Comparison of ENCODE assay signal across 8 cellular contexts in genomic region chr1:40153073-40153770, GRCh38. TPM values are rescaled to one million over a fixed set of nuclear protein-coding genes. Genes with fewer than 3 reads are reported as not detected.
DNase-seq lines count a peak whose midpoint lies in the region; ATAC-seq, FAIRE-seq and TF ChIP-seq lines count a peak whose summit lies in the region.

No MANE protein-coding gene starts in this region.

- WGBS in pancreas, 2 donors: 1 to 4% methylated on average over 2 of the region's 2 CpGs

- intact Hi-C loops in activated naive CD4-positive, alpha-beta T cell treated with anti-CD3 and anti-CD28 coated beads for 36 hours (cut with micrococcal nuclease): loop anchor here (1.0 kb wide), 4 partner anchors 152 to 251 kb away; no protein-coding TSS in a partner anchor
- intact Hi-C loops in pancreas (cut with DNase I): loop anchor here in 1 of 3 donors (5.0 kb wide), 1 partner anchor 184 kb away; no protein-coding TSS in a partner anchor

- DNase-seq in activated naive CD4-positive, alpha-beta T cell treated with anti-CD3 and anti-CD28 coated beads for 36 hours: peak; percentile 51
- no peak for DNase-seq in activated naive CD4-positive, alpha-beta T cell treated with anti-CD3 and anti-CD28 coated beads, Interleukin-2, amount 50 U/mL, for 16 hours
- DNase-seq in HFFc6 (peak; percentile 47), NCI-H2107 (lab: John Stamatoyannopoulos, UW) (peak; percentile 99), WTC11 (ENCODE audit: low spot score) (no peak), fibroblast of the conjunctiva (ENCODE audit: low read depth) (peak; percentile 59), pancreas (no peak)

- peaks cover 2% of the 10 kb centered on the region for H3K27me3 Mint-ChIP-seq in activated naive CD4-positive, alpha-beta T cell treated with anti-CD3 and anti-CD28 coated beads for 36 hours (ENCODE audit: low read depth)
- H3K27me3 Mint-ChIP-seq in HFFc6 (ENCODE audit: insufficient read depth): peaks cover 16% of the 10 kb centered on the region
- H3K27me3 Mint-ChIP-seq in WTC11 (ENCODE audit: low read depth): peaks cover 4% of the 10 kb centered on the region

- POLR2A ChIA-PET in WTC11 (lab: Charles Lee): interaction anchor here (0.6 to 1.2 kb wide), 4 partner anchors 15 to 719 kb away, joined by 3 to 6 read pairs (median 4); no protein-coding TSS in a partner anchor

- CTCF ChIA-PET in activated naive CD4-positive, alpha-beta T cell treated with anti-CD3 and anti-CD28 coated beads for 36 hours (lab: Charles Lee): interaction anchor here (0.6 to 9.4 kb wide), 61 partner anchors 7 to 1259 kb away, joined by 3 to 226 read pairs (median 4); partner anchors contain the start of genes COL9A2, RLF and ZMPSTE24
- CTCF ChIA-PET in WTC11 (lab: Charles Lee): interaction anchor here (0.8 to 6.8 kb wide), 21 partner anchors 9 to 285 kb away, joined by 3 to 84 read pairs (median 5); partner anchors contain the start of genes COL9A2 and RLF

- peaks cover 7% of the 10 kb centered on the region for H3K4me1 Mint-ChIP-seq in activated naive CD4-positive, alpha-beta T cell treated with anti-CD3 and anti-CD28 coated beads for 36 hours (ENCODE audit: low read depth)
- H3K4me1 Mint-ChIP-seq in HFFc6 (ENCODE audit: low read depth): peaks cover 12% of the 10 kb centered on the region
- no peaks in the 10 kb centered on the region for H3K4me1 Mint-ChIP-seq in WTC11

- ATAC-seq in WTC11: peak; percentile 58
- ATAC-seq in pancreas: peak in 3 of 4 donors; percentile 75 to 83 (median 75)
- ATAC-seq in GM18519 (IDR thresholded peaks at IDR 0.05; ENCODE audit: low FRiP score, unreplicated experiment): no peak

- FAIRE-seq in pancreas (lab: Jason Lieb, UNC): peak; percentile 57

- H3K27ac Mint-ChIP-seq in activated naive CD4-positive, alpha-beta T cell treated with anti-CD3 and anti-CD28 coated beads for 36 hours: peak overlapping the region; percentile 10
- no peak overlapping the region for H3K27ac Mint-ChIP-seq in HFFc6
- H3K27ac Mint-ChIP-seq in WTC11: no peak overlapping the region

- H3K4me3 ChIP-seq in pancreas: no peak overlapping the region

- TF ChIP-seq CTCF in HFFc6 (IDR thresholded peaks at IDR 0.05) (peak; percentile 83), WTC11 (IDR thresholded peaks at IDR 0.05) (peak; percentile 2; the same call in 1 of the 2 replicates), pancreas (IDR thresholded peaks at IDR 0.05) (peak; percentile 7 to 48 (median 45))

- no peaks in the 10 kb centered on the region for H3K4me1 ChIP-seq in pancreas

- H3K4me3 Mint-ChIP-seq in activated naive CD4-positive, alpha-beta T cell treated with anti-CD3 and anti-CD28 coated beads for 36 hours: no peak overlapping the region
- H3K4me3 Mint-ChIP-seq in HFFc6 (peak overlapping the region; percentile 71), WTC11 (no peak overlapping the region)

- no peak overlapping the region for H3K27ac ChIP-seq in pancreas

- H3K27me3 ChIP-seq in pancreas: no peaks in the 10 kb centered on the region

- no peaks in the 10 kb centered on the region for H3K9me3 ChIP-seq in pancreas

- H3K36me3 ChIP-seq in pancreas: no peaks in the 10 kb centered on the region

- no peaks in the 10 kb centered on the region for H3K36me3 Mint-ChIP-seq in activated naive CD4-positive, alpha-beta T cell treated with anti-CD3 and anti-CD28 coated beads for 36 hours (ENCODE audit: low read depth)
- H3K36me3 Mint-ChIP-seq in HFFc6 (ENCODE audit: low read depth) (no peaks in the 10 kb centered on the region), WTC11 (no peaks in the 10 kb centered on the region)

- H3K9me3 Mint-ChIP-seq in activated naive CD4-positive, alpha-beta T cell treated with anti-CD3 and anti-CD28 coated beads for 36 hours: no peaks in the 10 kb centered on the region
- no peaks in the 10 kb centered on the region for H3K9me3 Mint-ChIP-seq in HFFc6
- no peaks in the 10 kb centered on the region for H3K9me3 Mint-ChIP-seq in WTC11

TF ChIP-seq in WTC11, 78 proteins besides CTCF, POLR2A, EP300 and RAD21:
- TF ChIP-seq NFE2L1 (CRISPR knock-in tag; IDR thresholded peaks at IDR 0.05): no peak
- no peak for TF ChIP-seq NR2C2 (CRISPR knock-in tag; IDR thresholded peaks at IDR 0.05)
- TF ChIP-seq, protein P1, sequence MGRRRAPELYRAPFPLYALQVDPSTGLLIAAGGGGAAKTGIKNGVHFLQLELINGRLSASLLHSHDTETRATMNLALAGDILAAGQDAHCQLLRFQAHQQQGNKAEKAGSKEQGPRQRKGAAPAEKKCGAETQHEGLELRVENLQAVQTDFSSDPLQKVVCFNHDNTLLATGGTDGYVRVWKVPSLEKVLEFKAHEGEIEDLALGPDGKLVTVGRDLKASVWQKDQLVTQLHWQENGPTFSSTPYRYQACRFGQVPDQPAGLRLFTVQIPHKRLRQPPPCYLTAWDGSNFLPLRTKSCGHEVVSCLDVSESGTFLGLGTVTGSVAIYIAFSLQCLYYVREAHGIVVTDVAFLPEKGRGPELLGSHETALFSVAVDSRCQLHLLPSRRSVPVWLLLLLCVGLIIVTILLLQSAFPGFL (CRISPR knock-in tag; IDR thresholded peaks at IDR 0.05; ENCODE audit: borderline replicate concordance): no peak
- no peak for TF ChIP-seq ZBTB21 (CRISPR knock-in tag; IDR thresholded peaks at IDR 0.05; ENCODE audit: borderline replicate concordance)
- TF ChIP-seq FOXK1 (CRISPR knock-in tag; IDR thresholded peaks at IDR 0.05): no peak
TF ChIP-seq in WTC11: peak in this region for 0.

RNA-seq across cellular contexts. Expression of gene RLF, which starts 8.0 kb away (rescaled TPM):
- total RNA-seq in activated naive CD4-positive, alpha-beta T cell treated with anti-CD3 and anti-CD28 coated beads for 36 hours: 10 to 100 TPM; 12.5 to 12.9 TPM
- 10 to 100 TPM in 1 of 6 experiments, 1 to 10 TPM in 5; 7.2 to 10.2 (median 8.8) TPM for total RNA-seq in HFFc6 (2021; fragmentation: NEBNext Ultra II Directional; extraction: Animal tissue kit (Norgen Biotek cat#: 25700))
- 18.5 to 22.1 TPM (median 20.2 TPM) in 3 replicates for total RNA-seq in WTC11 (2021)
- total RNA-seq in pancreas: 1 to 10 TPM; 4.1 to 8.5 (median 4.7) TPM
- 1 to 10 TPM; 2.2 to 4.3 TPM for polyA plus RNA-seq in pancreas

RNA-seq across cellular contexts. Expression of gene PPT1, which starts 56.2 kb away (rescaled TPM):
- 10 to 100 TPM; 81.3 to 89.7 TPM for total RNA-seq in activated naive CD4-positive, alpha-beta T cell treated with anti-CD3 and anti-CD28 coated beads for 36 hours
- total RNA-seq in HFFc6 (2021; fragmentation: NEBNext Ultra II Directional; extraction: Animal tissue kit (Norgen Biotek cat#: 25700)): 10 to 100 TPM; 73.1 to 88.8 (median 82.5) TPM
- 107 to 117 TPM (median 111 TPM) in 3 replicates for total RNA-seq in WTC11 (2021)
- total RNA-seq in pancreas: 10 to 100 TPM; 20.1 to 74.1 (median 32.2) TPM
- polyA plus RNA-seq in pancreas: 10 to 100 TPM; 21.3 to 50.5 TPM

Comparison
In these comparisons a context has a peak if more than half of its experiments do, and no peak if none do; other contexts are left out.
1. DNase-seq: peak in activated naive CD4-positive, alpha-beta T cell treated with anti-CD3 and anti-CD28 coated beads for 36 hours (single experiment), HFFc6 (single experiment), NCI-H2107 (single experiment) and fibroblast of the conjunctiva (single experiment); none in activated naive CD4-positive, alpha-beta T cell treated with anti-CD3 and anti-CD28 coated beads, Interleukin-2, amount 50 U/mL, for 16 hours (single experiment), WTC11 (single experiment) and pancreas (0 of 6).
2. CTCF ChIP-seq: peak in every context shown above with its lines; median percentile 83 in HFFc6; 45 in pancreas; 2 in WTC11.